Comparison of ENCODE assay signal across 1 cellular context in genomic region chr2:48316753-48317750, GRCh38.
A peak's percentile ranks its signal among the peaks of the same experiment; 100 is the strongest.
TF ChIP-seq lines count a peak whose summit lies in the region.

No MANE protein-coding gene starts in this region.

TF ChIP-seq in HepG2, 621 proteins besides CTCF, POLR2A, EP300 and RAD21 (continued from another document and continues in another):
- TF ChIP-seq, protein P1, sequence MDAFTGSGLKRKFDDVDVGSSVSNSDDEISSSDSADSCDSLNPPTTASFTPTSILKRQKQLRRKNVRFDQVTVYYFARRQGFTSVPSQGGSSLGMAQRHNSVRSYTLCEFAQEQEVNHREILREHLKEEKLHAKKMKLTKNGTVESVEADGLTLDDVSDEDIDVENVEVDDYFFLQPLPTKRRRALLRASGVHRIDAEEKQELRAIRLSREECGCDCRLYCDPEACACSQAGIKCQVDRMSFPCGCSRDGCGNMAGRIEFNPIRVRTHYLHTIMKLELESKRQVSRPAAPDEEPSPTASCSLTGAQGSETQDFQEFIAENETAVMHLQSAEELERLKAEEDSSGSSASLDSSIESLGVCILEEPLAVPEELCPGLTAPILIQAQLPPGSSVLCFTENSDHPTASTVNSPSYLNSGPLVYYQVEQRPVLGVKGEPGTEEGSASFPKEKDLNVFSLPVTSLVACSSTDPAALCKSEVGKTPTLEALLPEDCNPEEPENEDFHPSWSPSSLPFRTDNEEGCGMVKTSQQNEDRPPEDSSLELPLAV (CRISPR knock-in tag; conservative IDR thresholded peaks at IDR 0.05; ENCODE audit: low read depth) = no peak
- no peak for TF ChIP-seq GPN1 (CRISPR knock-in tag; IDR thresholded peaks at IDR 0.05; ENCODE audit: borderline replicate concordance)
- peak; percentile 17; the same call in 1 of the 2 replicates for TF ChIP-seq ZNF574 (CRISPR knock-in tag; IDR thresholded peaks at IDR 0.05)
- TF ChIP-seq ZIK1 (CRISPR knock-in tag; IDR thresholded peaks at IDR 0.05; ENCODE audit: borderline replicate concordance, low read depth) = no peak
- TF ChIP-seq ZNF790 (CRISPR knock-in tag; IDR thresholded peaks at IDR 0.05; ENCODE audit: borderline replicate concordance) = no peak
- TF ChIP-seq, protein P2, sequence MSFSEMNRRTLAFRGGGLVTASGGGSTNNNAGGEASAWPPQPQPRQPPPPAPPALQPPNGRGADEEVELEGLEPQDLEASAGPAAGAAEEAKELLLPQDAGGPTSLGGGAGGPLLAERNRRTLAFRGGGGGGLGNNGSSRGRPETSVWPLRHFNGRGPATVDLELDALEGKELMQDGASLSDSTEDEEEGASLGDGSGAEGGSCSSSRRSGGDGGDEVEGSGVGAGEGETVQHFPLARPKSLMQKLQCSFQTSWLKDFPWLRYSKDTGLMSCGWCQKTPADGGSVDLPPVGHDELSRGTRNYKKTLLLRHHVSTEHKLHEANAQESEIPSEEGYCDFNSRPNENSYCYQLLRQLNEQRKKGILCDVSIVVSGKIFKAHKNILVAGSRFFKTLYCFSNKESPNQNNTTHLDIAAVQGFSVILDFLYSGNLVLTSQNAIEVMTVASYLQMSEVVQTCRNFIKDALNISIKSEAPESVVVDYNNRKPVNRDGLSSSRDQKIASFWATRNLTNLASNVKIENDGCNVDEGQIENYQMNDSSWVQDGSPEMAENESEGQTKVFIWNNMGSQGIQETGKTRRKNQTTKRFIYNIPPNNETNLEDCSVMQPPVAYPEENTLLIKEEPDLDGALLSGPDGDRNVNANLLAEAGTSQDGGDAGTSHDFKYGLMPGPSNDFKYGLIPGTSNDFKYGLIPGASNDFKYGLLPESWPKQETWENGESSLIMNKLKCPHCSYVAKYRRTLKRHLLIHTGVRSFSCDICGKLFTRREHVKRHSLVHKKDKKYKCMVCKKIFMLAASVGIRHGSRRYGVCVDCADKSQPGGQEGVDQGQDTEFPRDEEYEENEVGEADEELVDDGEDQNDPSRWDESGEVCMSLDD (CRISPR knock-in tag; IDR thresholded peaks at IDR 0.05; ENCODE audit: borderline replicate concordance) = no peak
- TF ChIP-seq, protein P3, sequence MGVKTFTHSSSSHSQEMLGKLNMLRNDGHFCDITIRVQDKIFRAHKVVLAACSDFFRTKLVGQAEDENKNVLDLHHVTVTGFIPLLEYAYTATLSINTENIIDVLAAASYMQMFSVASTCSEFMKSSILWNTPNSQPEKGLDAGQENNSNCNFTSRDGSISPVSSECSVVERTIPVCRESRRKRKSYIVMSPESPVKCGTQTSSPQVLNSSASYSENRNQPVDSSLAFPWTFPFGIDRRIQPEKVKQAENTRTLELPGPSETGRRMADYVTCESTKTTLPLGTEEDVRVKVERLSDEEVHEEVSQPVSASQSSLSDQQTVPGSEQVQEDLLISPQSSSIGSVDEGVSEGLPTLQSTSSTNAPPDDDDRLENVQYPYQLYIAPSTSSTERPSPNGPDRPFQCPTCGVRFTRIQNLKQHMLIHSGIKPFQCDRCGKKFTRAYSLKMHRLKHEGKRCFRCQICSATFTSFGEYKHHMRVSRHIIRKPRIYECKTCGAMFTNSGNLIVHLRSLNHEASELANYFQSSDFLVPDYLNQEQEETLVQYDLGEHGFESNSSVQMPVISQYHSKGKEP (CRISPR knock-in tag; IDR thresholded peaks at IDR 0.05) = no peak
- no peak for TF ChIP-seq ZNF20 (CRISPR knock-in tag; IDR thresholded peaks at IDR 0.05)
- peak; percentile 25; the same call in 1 of the 2 replicates for TF ChIP-seq ZNF607 (CRISPR knock-in tag; IDR thresholded peaks at IDR 0.05; ENCODE audit: borderline replicate concordance)
- no peak for TF ChIP-seq LRRFIP1 (CRISPR knock-in tag; conservative IDR thresholded peaks at IDR 0.05)
- TF ChIP-seq, protein P4, sequence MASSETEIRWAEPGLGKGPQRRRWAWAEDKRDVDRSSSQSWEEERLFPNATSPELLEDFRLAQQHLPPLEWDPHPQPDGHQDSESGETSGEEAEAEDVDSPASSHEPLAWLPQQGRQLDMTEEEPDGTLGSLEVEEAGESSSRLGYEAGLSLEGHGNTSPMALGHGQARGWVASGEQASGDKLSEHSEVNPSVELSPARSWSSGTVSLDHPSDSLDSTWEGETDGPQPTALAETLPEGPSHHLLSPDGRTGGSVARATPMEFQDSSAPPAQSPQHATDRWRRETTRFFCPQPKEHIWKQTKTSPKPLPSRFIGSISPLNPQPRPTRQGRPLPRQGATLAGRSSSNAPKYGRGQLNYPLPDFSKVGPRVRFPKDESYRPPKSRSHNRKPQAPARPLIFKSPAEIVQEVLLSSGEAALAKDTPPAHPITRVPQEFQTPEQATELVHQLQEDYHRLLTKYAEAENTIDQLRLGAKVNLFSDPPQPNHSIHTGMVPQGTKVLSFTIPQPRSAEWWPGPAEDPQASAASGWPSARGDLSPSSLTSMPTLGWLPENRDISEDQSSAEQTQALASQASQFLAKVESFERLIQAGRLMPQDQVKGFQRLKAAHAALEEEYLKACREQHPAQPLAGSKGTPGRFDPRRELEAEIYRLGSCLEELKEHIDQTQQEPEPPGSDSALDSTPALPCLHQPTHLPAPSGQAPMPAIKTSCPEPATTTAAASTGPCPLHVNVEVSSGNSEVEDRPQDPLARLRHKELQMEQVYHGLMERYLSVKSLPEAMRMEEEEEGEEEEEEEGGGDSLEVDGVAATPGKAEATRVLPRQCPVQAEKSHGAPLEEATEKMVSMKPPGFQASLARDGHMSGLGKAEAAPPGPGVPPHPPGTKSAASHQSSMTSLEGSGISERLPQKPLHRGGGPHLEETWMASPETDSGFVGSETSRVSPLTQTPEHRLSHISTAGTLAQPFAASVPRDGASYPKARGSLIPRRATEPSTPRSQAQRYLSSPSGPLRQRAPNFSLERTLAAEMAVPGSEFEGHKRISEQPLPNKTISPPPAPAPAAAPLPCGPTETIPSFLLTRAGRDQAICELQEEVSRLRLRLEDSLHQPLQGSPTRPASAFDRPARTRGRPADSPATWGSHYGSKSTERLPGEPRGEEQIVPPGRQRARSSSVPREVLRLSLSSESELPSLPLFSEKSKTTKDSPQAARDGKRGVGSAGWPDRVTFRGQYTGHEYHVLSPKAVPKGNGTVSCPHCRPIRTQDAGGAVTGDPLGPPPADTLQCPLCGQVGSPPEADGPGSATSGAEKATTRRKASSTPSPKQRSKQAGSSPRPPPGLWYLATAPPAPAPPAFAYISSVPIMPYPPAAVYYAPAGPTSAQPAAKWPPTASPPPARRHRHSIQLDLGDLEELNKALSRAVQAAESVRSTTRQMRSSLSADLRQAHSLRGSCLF (CRISPR knock-in tag; IDR thresholded peaks at IDR 0.05; ENCODE audit: borderline replicate concordance) = no peak
- no peak for TF ChIP-seq KLF11 (CRISPR knock-in tag; IDR thresholded peaks at IDR 0.05)
- TF ChIP-seq POGK (CRISPR knock-in tag; conservative IDR thresholded peaks at IDR 0.05) = no peak
- TF ChIP-seq MAF1 (CRISPR knock-in tag; IDR thresholded peaks at IDR 0.05; ENCODE audit: borderline replicate concordance) = no peak
- no peak for TF ChIP-seq TP53 (CRISPR knock-in tag; conservative IDR thresholded peaks at IDR 0.05)
- no peak for TF ChIP-seq KAT2B (IDR thresholded peaks at IDR 0.05; ENCODE audit: borderline replicate concordance, low read depth, low read length)
- TF ChIP-seq FOXA1 (IDR thresholded peaks at IDR 0.05) = no peak
- no peak for TF ChIP-seq FOXA1 (CRISPR knock-in tag; IDR thresholded peaks at IDR 0.05)
- TF ChIP-seq ZNF800 (CRISPR knock-in tag; IDR thresholded peaks at IDR 0.05) = no peak
- TF ChIP-seq, protein P5, sequence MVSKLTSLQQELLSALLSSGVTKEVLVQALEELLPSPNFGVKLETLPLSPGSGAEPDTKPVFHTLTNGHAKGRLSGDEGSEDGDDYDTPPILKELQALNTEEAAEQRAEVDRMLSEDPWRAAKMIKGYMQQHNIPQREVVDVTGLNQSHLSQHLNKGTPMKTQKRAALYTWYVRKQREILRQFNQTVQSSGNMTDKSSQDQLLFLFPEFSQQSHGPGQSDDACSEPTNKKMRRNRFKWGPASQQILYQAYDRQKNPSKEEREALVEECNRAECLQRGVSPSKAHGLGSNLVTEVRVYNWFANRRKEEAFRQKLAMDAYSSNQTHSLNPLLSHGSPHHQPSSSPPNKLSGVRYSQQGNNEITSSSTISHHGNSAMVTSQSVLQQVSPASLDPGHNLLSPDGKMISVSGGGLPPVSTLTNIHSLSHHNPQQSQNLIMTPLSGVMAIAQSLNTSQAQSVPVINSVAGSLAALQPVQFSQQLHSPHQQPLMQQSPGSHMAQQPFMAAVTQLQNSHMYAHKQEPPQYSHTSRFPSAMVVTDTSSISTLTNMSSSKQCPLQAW (CRISPR knock-in tag; IDR thresholded peaks at IDR 0.05) = 0 out of 2 replicates have a peak, but pooled peaks have one; percentile 30
- no peak for TF ChIP-seq ZSCAN9 (CRISPR knock-in tag; IDR thresholded peaks at IDR 0.05; ENCODE audit: borderline replicate concordance)
- no peak for TF ChIP-seq ZNF772 (CRISPR knock-in tag; IDR thresholded peaks at IDR 0.05)
- 0 out of 2 replicates have a peak, but pooled peaks have one; percentile 28 for TF ChIP-seq HNF4A (CRISPR knock-in tag; IDR thresholded peaks at IDR 0.05)
- TF ChIP-seq CREM (IDR thresholded peaks at IDR 0.05) = 0 out of 2 replicates have a peak, but pooled peaks have one; percentile 4
- TF ChIP-seq CREM (CRISPR knock-in tag; IDR thresholded peaks at IDR 0.05) = no peak
- TF ChIP-seq CHD2 (IDR thresholded peaks at IDR 0.05; ENCODE audit: low read depth, low read length) = no peak
- no peak for TF ChIP-seq PRPF4 (IDR thresholded peaks at IDR 0.05; ENCODE audit: low read depth, low read length, poor library complexity, severe bottlenecking)
- TF ChIP-seq ZNF10 (CRISPR knock-in tag; IDR thresholded peaks at IDR 0.05; ENCODE audit: borderline replicate concordance, low read depth) = no peak
- no peak for TF ChIP-seq RARG (CRISPR knock-in tag; IDR thresholded peaks at IDR 0.05; ENCODE audit: low read depth)
- TF ChIP-seq ZNF629 (CRISPR knock-in tag; conservative IDR thresholded peaks at IDR 0.05) = 0 out of 2 replicates have a peak, but pooled peaks have one; percentile 8
- no peak for TF ChIP-seq ZFP41 (CRISPR knock-in tag; IDR thresholded peaks at IDR 0.05; ENCODE audit: borderline replicate concordance)
- no peak for TF ChIP-seq ETV6 (CRISPR knock-in tag; conservative IDR thresholded peaks at IDR 0.05)
- no peak for TF ChIP-seq ZNF878 (CRISPR knock-in tag; IDR thresholded peaks at IDR 0.05)
- TF ChIP-seq KMT2A (CRISPR knock-in tag; IDR thresholded peaks at IDR 0.05) = 0 out of 2 replicates have a peak, but pooled peaks have one; percentile 22
- no peak for TF ChIP-seq ZFP62 (CRISPR knock-in tag; IDR thresholded peaks at IDR 0.05)
- no peak for TF ChIP-seq RFX1 (IDR thresholded peaks at IDR 0.05)
- no peak for TF ChIP-seq CAMTA2 (CRISPR knock-in tag; IDR thresholded peaks at IDR 0.05; ENCODE audit: borderline replicate concordance)
